10 cellular contexts compared by ENCODE assay signal in genomic region chr3:11238057-11238456, GRCh38. TPM values are rescaled to one million over a fixed set of nuclear protein-coding genes. Genes with fewer than 3 reads are reported as not detected.
A peak's percentile ranks its signal among the peaks of the same experiment; 100 is the strongest.
DNase-seq lines count a peak whose midpoint lies in the region; ATAC-seq and TF ChIP-seq lines count a peak whose summit lies in the region.
"Had no signal": no experiment of that assay in that cellular context is flagged by ENCODE, and none has a peak within 500 bp of the region (broad histone marks: within the 10 kb centered on the region; RNA-seq: fewer than 3 reads in every experiment).

No MANE protein-coding gene starts in this region.

- DNase-seq in AG08396 (ENCODE audit: low spot score) = peak; percentile 50
- peak; percentile 16 for DNase-seq in activated naive CD4-positive, alpha-beta T cell treated with anti-CD3 and anti-CD28 coated beads, Interleukin-2, amount 50 U/mL, for 16 hours
- peak; percentile 96 for DNase-seq in iris pigment epithelial cell (ENCODE audit: low read depth)
- DNase-seq in inferior parietal cortex (ENCODE audit: extremely low spot score) = no peak
- no peak for DNase-seq in prostate gland (ENCODE audit: low spot score)
- no peak for DNase-seq in KBM-7
- DNase-seq: activated CD8-positive, alpha-beta memory T cell treated with anti-CD3 and anti-CD28 coated beads, Interleukin-2, amount 50 U/mL, for 4 hours; NCI-H1092 treated with DMSO at 0.1 percent for 48 hours had no signal

- H3K27me3 ChIP-seq in prostate gland (replicated peaks; ENCODE audit: insufficient read depth) = no peaks in the 10 kb centered on the region

- no peaks in the 10 kb centered on the region for H3K4me1 ChIP-seq in prostate gland (replicated peaks)

- 37% methylated on average over 3 of the region's 3 CpGs for WGBS in prostate gland

- in situ Hi-C loops in KBM-7 (cut with MboI; ENCODE audit: low pct_unique_long_range_greater_than_20kb, low sequenced_read_pairs) = no loop called here

- H3K9me3 ChIP-seq in prostate gland = no peaks in the 10 kb centered on the region

- H3K36me3 ChIP-seq in prostate gland = no peaks in the 10 kb centered on the region

- intact Hi-C loops in prostate gland (cut with DNase I) = loop anchor here (10.0 kb wide), 1 partner anchor 97 kb away; no protein-coding TSS in a partner anchor

- no peak for TF ChIP-seq CTCF in prostate gland (IDR thresholded peaks at IDR 0.05)

- no peak overlapping the region for H3K4me3 ChIP-seq in prostate gland

- no peak overlapping the region for H3K27ac ChIP-seq in prostate gland

- TF ChIP-seq POLR2A in prostate gland (IDR thresholded peaks at IDR 0.05) = no peak

- ATAC-seq in HG02870 (IDR thresholded peaks at IDR 0.05; ENCODE audit: unreplicated experiment) (peak; percentile 63), HG03175 (IDR thresholded peaks at IDR 0.05; ENCODE audit: unreplicated experiment) (no peak)

RNA-seq across cellular contexts. Expression of gene ATG7, which starts 34.1 kb away (rescaled TPM):
- total RNA-seq in prostate gland = 10 to 100 TPM; 25.2 to 66.5 TPM

Comparison
In these comparisons a context has a peak if more than half of its experiments do, and no peak if none do; other contexts are left out.
1. DNase-seq: peak in AG08396 (single experiment), activated naive CD4-positive, alpha-beta T cell treated with anti-CD3 and anti-CD28 coated beads, Interleukin-2, amount 50 U/mL, for 16 hours (single experiment) and iris pigment epithelial cell (single experiment); none in inferior parietal cortex (single experiment), prostate gland (single experiment) and KBM-7 (single experiment).